In genomic region chr5:173057062-173057924, GRCh38 we compare ENCODE assay signal across 1 cellular context.
A peak's percentile ranks its signal among the peaks of the same experiment; 100 is the strongest.
TF ChIP-seq lines count a peak whose summit lies in the region.

No MANE protein-coding gene starts in this region.

TF ChIP-seq in HepG2, 621 proteins besides CTCF, POLR2A, EP300 and RAD21 (continued from another document and continues in another):
- TF ChIP-seq, protein P1, sequence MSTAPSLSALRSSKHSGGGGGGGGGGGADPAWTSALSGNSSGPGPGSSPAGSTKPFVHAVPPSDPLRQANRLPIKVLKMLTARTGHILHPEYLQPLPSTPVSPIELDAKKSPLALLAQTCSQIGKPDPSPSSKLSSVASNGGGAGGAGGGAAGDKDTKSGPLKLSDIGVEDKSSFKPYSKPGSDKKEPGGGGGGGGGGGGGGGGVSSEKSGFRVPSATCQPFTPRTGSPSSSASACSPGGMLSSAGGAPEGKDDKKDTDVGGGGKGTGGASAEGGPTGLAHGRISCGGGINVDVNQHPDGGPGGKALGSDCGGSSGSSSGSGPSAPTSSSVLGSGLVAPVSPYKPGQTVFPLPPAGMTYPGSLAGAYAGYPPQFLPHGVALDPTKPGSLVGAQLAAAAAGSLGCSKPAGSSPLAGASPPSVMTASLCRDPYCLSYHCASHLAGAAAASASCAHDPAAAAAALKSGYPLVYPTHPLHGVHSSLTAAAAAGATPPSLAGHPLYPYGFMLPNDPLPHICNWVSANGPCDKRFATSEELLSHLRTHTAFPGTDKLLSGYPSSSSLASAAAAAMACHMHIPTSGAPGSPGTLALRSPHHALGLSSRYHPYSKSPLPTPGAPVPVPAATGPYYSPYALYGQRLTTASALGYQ (CRISPR knock-in tag; IDR thresholded peaks at IDR 0.05), result no peak
- TF ChIP-seq, protein P2, sequence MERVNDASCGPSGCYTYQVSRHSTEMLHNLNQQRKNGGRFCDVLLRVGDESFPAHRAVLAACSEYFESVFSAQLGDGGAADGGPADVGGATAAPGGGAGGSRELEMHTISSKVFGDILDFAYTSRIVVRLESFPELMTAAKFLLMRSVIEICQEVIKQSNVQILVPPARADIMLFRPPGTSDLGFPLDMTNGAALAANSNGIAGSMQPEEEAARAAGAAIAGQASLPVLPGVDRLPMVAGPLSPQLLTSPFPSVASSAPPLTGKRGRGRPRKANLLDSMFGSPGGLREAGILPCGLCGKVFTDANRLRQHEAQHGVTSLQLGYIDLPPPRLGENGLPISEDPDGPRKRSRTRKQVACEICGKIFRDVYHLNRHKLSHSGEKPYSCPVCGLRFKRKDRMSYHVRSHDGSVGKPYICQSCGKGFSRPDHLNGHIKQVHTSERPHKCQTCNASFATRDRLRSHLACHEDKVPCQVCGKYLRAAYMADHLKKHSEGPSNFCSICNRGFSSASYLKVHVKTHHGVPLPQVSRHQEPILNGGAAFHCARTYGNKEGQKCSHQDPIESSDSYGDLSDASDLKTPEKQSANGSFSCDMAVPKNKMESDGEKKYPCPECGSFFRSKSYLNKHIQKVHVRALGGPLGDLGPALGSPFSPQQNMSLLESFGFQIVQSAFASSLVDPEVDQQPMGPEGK (CRISPR knock-in tag; IDR thresholded peaks at IDR 0.05), result peak; percentile 92
- no peak for TF ChIP-seq BRCA1 (CRISPR knock-in tag; IDR thresholded peaks at IDR 0.05)
- peak; percentile 44; the same call in 1 of the 2 replicates for TF ChIP-seq PPARG (CRISPR knock-in tag; conservative IDR thresholded peaks at IDR 0.05)
- TF ChIP-seq ZMAT3 (CRISPR knock-in tag; conservative IDR thresholded peaks at IDR 0.05), result peak; percentile 61
- TF ChIP-seq MNT (IDR thresholded peaks at IDR 0.05), result peak; percentile 59
- TF ChIP-seq MEIS2 (CRISPR knock-in tag; IDR thresholded peaks at IDR 0.05), result peak; percentile 47; the same call in 1 of the 2 replicates
- TF ChIP-seq, protein P3, sequence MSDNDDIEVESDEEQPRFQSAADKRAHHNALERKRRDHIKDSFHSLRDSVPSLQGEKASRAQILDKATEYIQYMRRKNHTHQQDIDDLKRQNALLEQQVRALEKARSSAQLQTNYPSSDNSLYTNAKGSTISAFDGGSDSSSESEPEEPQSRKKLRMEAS (IDR thresholded peaks at IDR 0.05), result peak; percentile 53; the same call in 1 of the 2 replicates
- peak; percentile 68 for TF ChIP-seq HNF4A (CRISPR knock-in tag; IDR thresholded peaks at IDR 0.05)
- TF ChIP-seq, protein P4, sequence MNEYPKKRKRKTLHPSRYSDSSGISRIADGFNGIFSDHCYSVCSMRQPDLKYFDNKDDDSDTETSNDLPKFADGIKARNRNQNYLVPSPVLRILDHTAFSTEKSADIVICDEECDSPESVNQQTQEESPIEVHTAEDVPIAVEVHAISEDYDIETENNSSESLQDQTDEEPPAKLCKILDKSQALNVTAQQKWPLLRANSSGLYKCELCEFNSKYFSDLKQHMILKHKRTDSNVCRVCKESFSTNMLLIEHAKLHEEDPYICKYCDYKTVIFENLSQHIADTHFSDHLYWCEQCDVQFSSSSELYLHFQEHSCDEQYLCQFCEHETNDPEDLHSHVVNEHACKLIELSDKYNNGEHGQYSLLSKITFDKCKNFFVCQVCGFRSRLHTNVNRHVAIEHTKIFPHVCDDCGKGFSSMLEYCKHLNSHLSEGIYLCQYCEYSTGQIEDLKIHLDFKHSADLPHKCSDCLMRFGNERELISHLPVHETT (CRISPR knock-in tag; conservative IDR thresholded peaks at IDR 0.05), result peak; percentile 53; the same call in 1 of the 2 replicates
- no peak for TF ChIP-seq RFX5 (IDR thresholded peaks at IDR 0.05; ENCODE audit: low read depth, low read length)
- TF ChIP-seq ZSCAN12 (CRISPR knock-in tag; IDR thresholded peaks at IDR 0.05), result no peak
- peak; percentile 45; the same call in 1 of the 2 replicates for TF ChIP-seq ZGPAT (CRISPR knock-in tag; IDR thresholded peaks at IDR 0.05)
- TF ChIP-seq KAT7 (CRISPR knock-in tag; IDR thresholded peaks at IDR 0.05; ENCODE audit: borderline replicate concordance), result peak; percentile 75; the same call in 1 of the 2 replicates
- 0 out of 2 replicates have a peak, but pooled peaks have one; percentile 45 for TF ChIP-seq ZNF746 (CRISPR knock-in tag; IDR thresholded peaks at IDR 0.05)
- peak; percentile 66; the same call in 1 of the 2 replicates for TF ChIP-seq HDAC1 (CRISPR knock-in tag; IDR thresholded peaks at IDR 0.05)
- peak; percentile 49; the same call in 1 of the 2 replicates for TF ChIP-seq ZNF607 (CRISPR knock-in tag; IDR thresholded peaks at IDR 0.05; ENCODE audit: borderline replicate concordance)
- TF ChIP-seq, protein P5, sequence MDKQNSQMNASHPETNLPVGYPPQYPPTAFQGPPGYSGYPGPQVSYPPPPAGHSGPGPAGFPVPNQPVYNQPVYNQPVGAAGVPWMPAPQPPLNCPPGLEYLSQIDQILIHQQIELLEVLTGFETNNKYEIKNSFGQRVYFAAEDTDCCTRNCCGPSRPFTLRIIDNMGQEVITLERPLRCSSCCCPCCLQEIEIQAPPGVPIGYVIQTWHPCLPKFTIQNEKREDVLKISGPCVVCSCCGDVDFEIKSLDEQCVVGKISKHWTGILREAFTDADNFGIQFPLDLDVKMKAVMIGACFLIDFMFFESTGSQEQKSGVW (CRISPR knock-in tag; IDR thresholded peaks at IDR 0.05; ENCODE audit: borderline replicate concordance), result no peak
- TF ChIP-seq, protein P6, sequence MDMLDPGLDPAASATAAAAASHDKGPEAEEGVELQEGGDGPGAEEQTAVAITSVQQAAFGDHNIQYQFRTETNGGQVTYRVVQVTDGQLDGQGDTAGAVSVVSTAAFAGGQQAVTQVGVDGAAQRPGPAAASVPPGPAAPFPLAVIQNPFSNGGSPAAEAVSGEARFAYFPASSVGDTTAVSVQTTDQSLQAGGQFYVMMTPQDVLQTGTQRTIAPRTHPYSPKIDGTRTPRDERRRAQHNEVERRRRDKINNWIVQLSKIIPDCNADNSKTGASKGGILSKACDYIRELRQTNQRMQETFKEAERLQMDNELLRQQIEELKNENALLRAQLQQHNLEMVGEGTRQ (IDR thresholded peaks at IDR 0.05; ENCODE audit: low read depth, low read length), result no peak
- TF ChIP-seq, protein P6 (CRISPR knock-in tag; IDR thresholded peaks at IDR 0.05; ENCODE audit: borderline replicate concordance), result peak; percentile 44
- TF ChIP-seq, protein P7, sequence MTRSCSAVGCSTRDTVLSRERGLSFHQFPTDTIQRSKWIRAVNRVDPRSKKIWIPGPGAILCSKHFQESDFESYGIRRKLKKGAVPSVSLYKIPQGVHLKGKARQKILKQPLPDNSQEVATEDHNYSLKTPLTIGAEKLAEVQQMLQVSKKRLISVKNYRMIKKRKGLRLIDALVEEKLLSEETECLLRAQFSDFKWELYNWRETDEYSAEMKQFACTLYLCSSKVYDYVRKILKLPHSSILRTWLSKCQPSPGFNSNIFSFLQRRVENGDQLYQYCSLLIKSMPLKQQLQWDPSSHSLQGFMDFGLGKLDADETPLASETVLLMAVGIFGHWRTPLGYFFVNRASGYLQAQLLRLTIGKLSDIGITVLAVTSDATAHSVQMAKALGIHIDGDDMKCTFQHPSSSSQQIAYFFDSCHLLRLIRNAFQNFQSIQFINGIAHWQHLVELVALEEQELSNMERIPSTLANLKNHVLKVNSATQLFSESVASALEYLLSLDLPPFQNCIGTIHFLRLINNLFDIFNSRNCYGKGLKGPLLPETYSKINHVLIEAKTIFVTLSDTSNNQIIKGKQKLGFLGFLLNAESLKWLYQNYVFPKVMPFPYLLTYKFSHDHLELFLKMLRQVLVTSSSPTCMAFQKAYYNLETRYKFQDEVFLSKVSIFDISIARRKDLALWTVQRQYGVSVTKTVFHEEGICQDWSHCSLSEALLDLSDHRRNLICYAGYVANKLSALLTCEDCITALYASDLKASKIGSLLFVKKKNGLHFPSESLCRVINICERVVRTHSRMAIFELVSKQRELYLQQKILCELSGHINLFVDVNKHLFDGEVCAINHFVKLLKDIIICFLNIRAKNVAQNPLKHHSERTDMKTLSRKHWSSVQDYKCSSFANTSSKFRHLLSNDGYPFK (CRISPR knock-in tag; IDR thresholded peaks at IDR 0.05; ENCODE audit: borderline replicate concordance), result peak; percentile 62; the same call in 1 of the 2 replicates
- TF ChIP-seq ARNTL (CRISPR knock-in tag; IDR thresholded peaks at IDR 0.05), result peak; percentile 80
- TF ChIP-seq, protein P8, sequence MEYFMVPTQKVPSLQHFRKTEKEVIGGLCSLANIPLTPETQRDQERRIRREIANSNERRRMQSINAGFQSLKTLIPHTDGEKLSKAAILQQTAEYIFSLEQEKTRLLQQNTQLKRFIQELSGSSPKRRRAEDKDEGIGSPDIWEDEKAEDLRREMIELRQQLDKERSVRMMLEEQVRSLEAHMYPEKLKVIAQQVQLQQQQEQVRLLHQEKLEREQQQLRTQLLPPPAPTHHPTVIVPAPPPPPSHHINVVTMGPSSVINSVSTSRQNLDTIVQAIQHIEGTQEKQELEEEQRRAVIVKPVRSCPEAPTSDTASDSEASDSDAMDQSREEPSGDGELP (IDR thresholded peaks at IDR 0.05; ENCODE audit: borderline replicate concordance, low read depth), result peak; percentile 35; the same call in 1 of the 2 replicates
- peak; percentile 83; the same call in 1 of the 2 replicates for TF ChIP-seq HMGXB3 (CRISPR knock-in tag; IDR thresholded peaks at IDR 0.05; ENCODE audit: borderline replicate concordance)
- TF ChIP-seq, protein P9, sequence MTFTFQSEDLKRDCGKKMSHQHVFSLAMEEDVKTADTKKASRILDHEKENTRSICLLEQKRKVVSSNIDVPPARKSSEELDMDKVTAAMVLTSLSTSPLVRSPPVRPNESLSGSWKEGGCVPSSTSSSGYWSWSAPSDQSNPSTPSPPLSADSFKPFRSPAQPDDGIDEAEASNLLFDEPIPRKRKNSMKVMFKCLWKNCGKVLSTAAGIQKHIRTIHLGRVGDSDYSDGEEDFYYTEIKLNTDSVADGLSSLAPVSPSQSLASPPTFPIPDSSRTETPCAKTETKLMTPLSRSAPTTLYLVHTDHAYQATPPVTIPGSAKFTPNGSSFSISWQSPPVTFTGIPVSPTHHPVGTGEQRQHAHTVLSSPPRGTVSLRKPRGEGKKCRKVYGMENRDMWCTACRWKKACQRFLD (CRISPR knock-in tag; IDR thresholded peaks at IDR 0.05; ENCODE audit: borderline replicate concordance), result no peak
- TF ChIP-seq, protein P10, sequence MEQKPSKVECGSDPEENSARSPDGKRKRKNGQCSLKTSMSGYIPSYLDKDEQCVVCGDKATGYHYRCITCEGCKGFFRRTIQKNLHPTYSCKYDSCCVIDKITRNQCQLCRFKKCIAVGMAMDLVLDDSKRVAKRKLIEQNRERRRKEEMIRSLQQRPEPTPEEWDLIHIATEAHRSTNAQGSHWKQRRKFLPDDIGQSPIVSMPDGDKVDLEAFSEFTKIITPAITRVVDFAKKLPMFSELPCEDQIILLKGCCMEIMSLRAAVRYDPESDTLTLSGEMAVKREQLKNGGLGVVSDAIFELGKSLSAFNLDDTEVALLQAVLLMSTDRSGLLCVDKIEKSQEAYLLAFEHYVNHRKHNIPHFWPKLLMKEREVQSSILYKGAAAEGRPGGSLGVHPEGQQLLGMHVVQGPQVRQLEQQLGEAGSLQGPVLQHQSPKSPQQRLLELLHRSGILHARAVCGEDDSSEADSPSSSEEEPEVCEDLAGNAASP (CRISPR knock-in tag; IDR thresholded peaks at IDR 0.05; ENCODE audit: borderline replicate concordance), result peak; percentile 44; the same call in 1 of the 2 replicates
- TF ChIP-seq SPEN (CRISPR knock-in tag; IDR thresholded peaks at IDR 0.05; ENCODE audit: low read depth), result peak; percentile 63; the same call in 1 of the 2 replicates
- peak; percentile 38; the same call in 1 of the 2 replicates for TF ChIP-seq SMAD3 (CRISPR knock-in tag; IDR thresholded peaks at IDR 0.05)
